ENCODE assay signal across 27 cellular contexts in the genomic region with DNA sequence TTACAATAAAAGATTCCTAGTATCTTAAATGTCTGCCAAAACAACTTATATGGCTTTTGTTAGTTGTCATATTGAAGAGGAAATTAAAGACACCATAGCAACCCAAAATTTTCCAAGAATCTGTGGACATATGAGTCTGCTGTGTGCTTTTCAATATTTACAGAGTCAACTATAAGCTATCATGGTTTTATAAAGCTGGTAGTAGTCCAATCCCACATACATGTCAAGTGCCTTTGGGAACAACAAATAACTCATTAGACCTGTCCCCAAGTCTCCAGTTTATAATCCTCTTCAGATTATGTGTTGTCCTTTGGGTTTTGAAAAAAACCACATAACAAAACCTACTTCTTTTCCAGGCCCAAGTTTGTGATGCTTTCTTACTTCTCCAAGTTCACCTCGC.
"Had no signal": no experiment of that assay in that cellular context is flagged by ENCODE, and none has a peak within 500 bp of the region (broad histone marks: within the 10 kb centered on the region; RNA-seq: fewer than 3 reads in every experiment).

No MANE protein-coding gene starts in this region.

- H3K4me3 Mint-ChIP-seq: activated B cell treated with CpG ODN at 0.5 μM for 24 hours; activated CD4-positive, alpha-beta memory T cell treated with anti-CD3 and anti-CD28 coated beads for 36 hours; activated naive CD4-positive, alpha-beta T cell treated with anti-CD3 and anti-CD28 coated beads, Interleukin-2, amount 10 ng/mL, durations not matched to agents 7 days and 5 days; activated naive CD8-positive, alpha-beta T cell; activated naive CD8-positive, alpha-beta T cell treated with anti-CD3 and anti-CD28 coated beads, Interleukin-2, amount 50 U/mL, for 24 hours; brain; T-helper 2 cell treated with Interferon-gamma antibody and Interleukin-4, amounts not matched to agents 5 μg/mL and 100 μg/mL, for 36 hours had no signal

- H3K27me3 Mint-ChIP-seq: activated B cell treated with CpG ODN at 0.5 μM for 24 hours; activated CD4-positive, alpha-beta memory T cell treated with anti-CD3 and anti-CD28 coated beads for 36 hours; activated naive CD4-positive, alpha-beta T cell treated with anti-CD3 and anti-CD28 coated beads, Interleukin-2, amount 10 ng/mL, durations not matched to agents 7 days and 5 days; activated naive CD8-positive, alpha-beta T cell; activated naive CD8-positive, alpha-beta T cell treated with anti-CD3 and anti-CD28 coated beads, Interleukin-2, amount 50 U/mL, for 24 hours; brain had no signal

- H3K4me1 Mint-ChIP-seq: activated naive CD4-positive, alpha-beta T cell treated with anti-CD3 and anti-CD28 coated beads, Interleukin-2, amount 10 ng/mL, durations not matched to agents 7 days and 5 days had no signal

- H3K27ac Mint-ChIP-seq: activated B cell treated with CpG ODN at 0.5 μM for 24 hours; activated CD4-positive, alpha-beta memory T cell treated with anti-CD3 and anti-CD28 coated beads for 36 hours; activated naive CD4-positive, alpha-beta T cell treated with anti-CD3 and anti-CD28 coated beads, Interleukin-2, amount 10 ng/mL, durations not matched to agents 7 days and 5 days; activated naive CD8-positive, alpha-beta T cell; activated naive CD8-positive, alpha-beta T cell treated with anti-CD3 and anti-CD28 coated beads, Interleukin-2, amount 50 U/mL, for 24 hours; brain; T-helper 2 cell treated with Interferon-gamma antibody and Interleukin-4, amounts not matched to agents 5 μg/mL and 100 μg/mL, for 36 hours had no signal

- H3K36me3 Mint-ChIP-seq: activated CD4-positive, alpha-beta memory T cell treated with anti-CD3 and anti-CD28 coated beads for 36 hours; activated naive CD4-positive, alpha-beta T cell treated with anti-CD3 and anti-CD28 coated beads, Interleukin-2, amount 10 ng/mL, durations not matched to agents 7 days and 5 days; activated naive CD8-positive, alpha-beta T cell; brain had no signal

- H3K9me3 Mint-ChIP-seq: activated CD4-positive, alpha-beta memory T cell treated with anti-CD3 and anti-CD28 coated beads for 36 hours; activated naive CD4-positive, alpha-beta T cell treated with anti-CD3 and anti-CD28 coated beads, Interleukin-2, amount 10 ng/mL, durations not matched to agents 7 days and 5 days had no signal

- DNase-seq: activated B cell treated with CpG ODN at 0.5 μM for 24 hours; activated CD4-positive, alpha-beta memory T cell treated with anti-CD3 and anti-CD28 coated beads for 36 hours; activated CD4-positive, alpha-beta T cell treated with anti-CD3 and anti-CD28 coated beads for 4 hours; activated CD4-positive, alpha-beta T cell treated with anti-CD3 and anti-CD28 coated beads, Interleukin-2, amount 50 U/mL, for 1 hour; activated CD4-positive, CD25-positive, alpha-beta regulatory T cell treated with anti-CD3 and anti-CD28 coated beads, Interleukin-2, amount 50 U/mL, for 72 hours; activated CD8-positive, alpha-beta memory T cell treated with anti-CD3 and anti-CD28 coated beads, Interleukin-2, amount 50 U/mL, for 4 hours; activated effector memory CD4-positive, alpha-beta T cell treated with Interleukin-2 at 50 U/mL for 16 hours; activated naive CD4-positive, alpha-beta T cell treated with anti-CD3 and anti-CD28 coated beads, Interleukin-2, amount 10 ng/mL, durations not matched to agents 7 days and 5 days; activated naive CD8-positive, alpha-beta T cell treated with anti-CD3 and anti-CD28 coated beads, Interleukin-2, amount 50 U/mL, for 24 hours; activated T-cell treated with anti-CD3 and anti-CD28 coated beads for 4 hours; activated T-cell treated with anti-CD3 and anti-CD28 coated beads, Interleukin-2, amount 50 U/mL, for 48 hours; anterior cingulate cortex; caudate nucleus; cerebellar nuclear complex; NCI-H1105; NCI-H1417 treated with DMSO at 0.1 percent for 48 hours; NCI-H187 treated with DMSO at 0.1 percent for 48 hours; NCI-H2171; NCI-H510A; NCI-H526; NCI-H82; NK-92 treated with Interleukin-12 subunit alpha and Interleukin-12 subunit beta, amount 100 ng/mL, for 24 hours; PC-9; SW 1271 had no signal
